14 cellular contexts compared by ENCODE assay signal in genomic region chr5:36741138-36741537, GRCh38.
DNase-seq lines count a peak whose midpoint lies in the region; ATAC-seq, FAIRE-seq and TF ChIP-seq lines count a peak whose summit lies in the region.
"Had no signal": no experiment of that assay in that cellular context is flagged by ENCODE, and none has a peak within 500 bp of the region (broad histone marks: within the 10 kb centered on the region; RNA-seq: fewer than 3 reads in every experiment).

No MANE protein-coding gene starts in this region.

- WGBS in K562 (ENCODE audit: insufficient coverage, low coverage, missing lambda C conversion rate) = 56% methylated on average over 7 of the region's 7 CpGs
- 89% methylated on average over 7 of the region's 7 CpGs for WGBS in smooth muscle cell (ENCODE audit: low lambda C conversion rate)

- POLR2A ChIA-PET in K562 (lab: Yijun Ruan, JAX) = interaction anchor here (1.2 to 1.5 kb wide), 2 partner anchors 55 to 402 kb away, joined by 3 read pairs; no protein-coding TSS in a partner anchor
- POLR2A ChIA-PET in GM10248 (lab: Yijun Ruan, JAX) = no interaction called here

- intact Hi-C loops in K562 (cut with micrococcal nuclease) = loop anchor here (2.0 kb wide), 1 partner anchor 266 kb away; no protein-coding TSS in a partner anchor

- H3K9ac ChIP-seq in K562 (ENCODE audit: insufficient read depth in 1 of 2, low read depth in 2 of 2, low read length in 2 of 2) (no peak overlapping the region), smooth muscle cell (ENCODE audit: low read depth) (no peak overlapping the region)

- H3K4me2 ChIP-seq in K562 (ENCODE audit: insufficient read depth, low read length) (no peak overlapping the region), smooth muscle cell (no peak overlapping the region)
- H3K4me2 ChIP-seq: A549 had no signal

- DNase-seq in M059J (ENCODE audit: low read depth) (peak; percentile 35), K562 (ENCODE audit: extremely low read depth in 1 of 4, low spot score in 3 of 4) (no peak), left kidney (ENCODE audit: low read depth, low spot score) (peak; percentile 57), GM10248 (ENCODE audit: extremely low spot score) (no peak), smooth muscle cell (lab: John Stamatoyannopoulos, UW; ENCODE audit: unreplicated experiment) (no peak), NCI-H1105 (lab: John Stamatoyannopoulos, UW) (no peak)
- DNase-seq: COR-L47, DMS153, H9, NCI-H1694, NCI-H2107 had no signal

- H3K9me3 ChIP-seq in K562 (replicated peaks; ENCODE audit: control insufficient read depth, insufficient read depth, low read depth, low read length) (no peaks in the 10 kb centered on the region), smooth muscle cell (replicated peaks; ENCODE audit: low read depth) (no peaks in the 10 kb centered on the region)
- H3K9me3 ChIP-seq: A549 had no signal

- no peak for TF ChIP-seq EP300 in K562 (IDR thresholded peaks at IDR 0.05; ENCODE audit: low read length)

- H4K20me1 ChIP-seq in K562 (replicated peaks; ENCODE audit: control insufficient read depth, insufficient read depth, low read length) = no peaks in the 10 kb centered on the region
- H4K20me1 ChIP-seq in smooth muscle cell (ENCODE audit: low read depth) = no peaks in the 10 kb centered on the region

- in situ Hi-C loops in K562 (cut with MboI) = loop anchor here (25.0 kb wide), 1 partner anchor 1446 kb away; no protein-coding TSS in a partner anchor

- H3K27ac ChIP-seq in C4-2B (peak overlapping the region; percentile 5), K562 (ENCODE audit: extremely low read depth, low read depth, low read length) (no peak overlapping the region), smooth muscle cell (ENCODE audit: low read depth) (no peak overlapping the region)
- H3K27ac ChIP-seq: A549 had no signal

- H2AFZ ChIP-seq in K562 (ENCODE audit: low read depth, low read length) (peak overlapping the region; percentile 76; the same call in 1 of the 2 replicates), smooth muscle cell (ENCODE audit: low read depth) (no peak overlapping the region)

- TF ChIP-seq POLR2A in K562 (conservative IDR thresholded peaks at IDR 0.05) = no peak

- FAIRE-seq in K562 (lab: Jason Lieb, UNC) = no peak
- FAIRE-seq: A549 had no signal

- H3K4me3 ChIP-seq in K562 = no peak overlapping the region
- H3K4me3 ChIP-seq in smooth muscle cell = no peak overlapping the region
- H3K4me3 ChIP-seq: A549 had no signal

- BruUV-seq in K562 (replicated peaks; lab: Mats Ljungman, UMichigan) = no TSS peak

- no peak for TF ChIP-seq RAD21 in K562 (CRISPR knock-in tag; conservative IDR thresholded peaks at IDR 0.05 in 1 of 2, IDR thresholded peaks at IDR 0.05 in 1 of 2)

- H3K9me1 ChIP-seq in K562 (ENCODE audit: control insufficient read depth, insufficient read depth, low read length) = no peaks in the 10 kb centered on the region

- CTCF ChIA-PET in K562 (lab: Yijun Ruan, JAX; ENCODE audit: low intra/inter-chr PET ratio) (interaction anchor here (2.7 kb wide), 1 partner anchor 203 kb away, joined by 8 read pairs; no protein-coding TSS in a partner anchor), GM10248 (lab: Yijun Ruan, JAX) (interaction anchor here (0.6 to 8.0 kb wide), 7 partner anchors 10 to 1451 kb away, joined by 3 to 95 read pairs (median 50); no protein-coding TSS in a partner anchor)

- no peak for ATAC-seq in K562
- ATAC-seq in HG03139 (IDR thresholded peaks at IDR 0.05; ENCODE audit: unreplicated experiment) = no peak
- ATAC-seq: A549 had no signal

- H3K27me3 ChIP-seq in K562 (ENCODE audit: control insufficient read depth in 2 of 2, insufficient read depth in 2 of 2, low read length in 2 of 2) = peaks cover 6 to 21% of the 10 kb centered on the region in 2 experiments; a peak in 4 of 5 replicates
- peaks cover 12% of the 10 kb centered on the region for H3K27me3 ChIP-seq in smooth muscle cell (ENCODE audit: low read depth)

- TF ChIP-seq CTCF in C4-2B (conservative IDR thresholded peaks at IDR 0.05) = no peak
- TF ChIP-seq CTCF in K562 (IDR thresholded peaks at IDR 0.05 in 2 of 3, conservative IDR thresholded peaks at IDR 0.05 in 1 of 3; ENCODE audit: insufficient read depth in 2 of 3, low read depth in 1 of 3, low read length in 3 of 3) = no peak
- no peak for TF ChIP-seq CTCF in GM10248 (IDR thresholded peaks at IDR 0.05; ENCODE audit: control extremely low read depth, extremely low read depth, low read depth, missing control alignments)
- TF ChIP-seq CTCF in smooth muscle cell (IDR thresholded peaks at IDR 0.05; ENCODE audit: borderline replicate concordance, insufficient read depth, poor library complexity, severe bottlenecking) = no peak

- H3K4me1 ChIP-seq in K562 (replicated peaks in 1 of 2; ENCODE audit: control insufficient read depth in 2 of 2, insufficient read depth in 2 of 2, low read length in 2 of 2) = peaks cover 19 to 25% of the 10 kb centered on the region in 2 experiments
- H3K4me1 ChIP-seq in smooth muscle cell (ENCODE audit: low read depth) = peaks cover 6% of the 10 kb centered on the region

- H3F3A ChIP-seq in smooth muscle cell (ENCODE audit: low read depth) = no peaks in the 10 kb centered on the region

- H3K79me2 ChIP-seq in K562 (ENCODE audit: control insufficient read depth, insufficient read depth, low read length) (no peaks in the 10 kb centered on the region), smooth muscle cell (ENCODE audit: low read depth) (no peaks in the 10 kb centered on the region)

- H3K36me3 ChIP-seq in K562 (ENCODE audit: control insufficient read depth, insufficient read depth, low read length) (no peaks in the 10 kb centered on the region), smooth muscle cell (ENCODE audit: low read depth) (no peaks in the 10 kb centered on the region)

TF ChIP-seq in K562, 482 proteins besides CTCF, POLR2A, EP300 and RAD21:
- TF ChIP-seq ZBTB7A (IDR thresholded peaks at IDR 0.05; ENCODE audit: borderline replicate concordance, control insufficient read depth, low read depth, low read length) (no peak), PTTG1 (tag; IDR thresholded peaks at IDR 0.05; ENCODE audit: low read depth) (no peak), ZNF778 (CRISPR knock-in tag; IDR thresholded peaks at IDR 0.05) (no peak), TSC22D4 (tag; IDR thresholded peaks at IDR 0.05) (no peak), HDAC2 (IDR thresholded peaks at IDR 0.05) (no peak), ZNF436 (CRISPR knock-in tag; IDR thresholded peaks at IDR 0.05) (no peak), ZNF707 (CRISPR knock-in tag; conservative IDR thresholded peaks at IDR 0.05) (no peak), ZNF134 (CRISPR knock-in tag; conservative IDR thresholded peaks at IDR 0.05) (no peak), U2AF1 (optimal IDR thresholded peaks at IDR 0.05; ENCODE audit: low read depth, low read length) (no peak)

Comparison
In these comparisons a context has a peak if more than half of its experiments do, and no peak if none do; other contexts are left out.
1. DNase-seq: peak in M059J (single experiment) and left kidney (single experiment); none in K562 (0 of 4), GM10248 (single experiment), smooth muscle cell (single experiment) and NCI-H1105 (single experiment).